Comparison of ENCODE assay signal across 17 cellular contexts in the genomic region with DNA sequence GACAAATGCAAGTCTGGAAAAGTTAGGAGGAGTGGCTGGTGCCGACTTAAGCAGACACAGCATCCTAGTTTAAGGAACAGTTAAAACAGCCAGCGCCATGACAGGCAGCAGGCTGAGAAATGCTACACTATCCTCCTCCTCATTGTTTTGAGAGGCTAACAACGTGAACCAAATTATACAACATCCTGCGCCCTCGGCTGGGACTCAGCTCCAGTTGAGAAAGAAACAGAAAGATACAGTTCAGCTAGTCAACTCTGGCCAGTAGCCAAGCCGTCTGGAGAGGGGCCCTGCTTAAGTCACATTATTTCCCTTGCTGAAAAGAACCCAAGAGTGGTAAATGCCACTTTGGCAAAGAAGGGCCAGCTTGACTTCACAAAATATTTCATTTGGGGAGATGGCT.
DNase-seq lines count a peak whose midpoint lies in the region; ATAC-seq and TF ChIP-seq lines count a peak whose summit lies in the region.
"Had no signal": no experiment of that assay in that cellular context is flagged by ENCODE, and none has a peak within 500 bp of the region (broad histone marks: within the 10 kb centered on the region; RNA-seq: fewer than 3 reads in every experiment).

No MANE protein-coding gene starts in this region.

- no peaks in the 10 kb centered on the region for H3K27me3 ChIP-seq in right cardiac atrium (ENCODE audit: control insufficient read depth, insufficient read depth)
- H3K27me3 ChIP-seq in stomach smooth muscle (ENCODE audit: control insufficient read depth in 1 of 2, insufficient read depth in 2 of 2, low read length in 2 of 2): no peaks in the 10 kb centered on the region

- no peak overlapping the region for H3K27ac ChIP-seq in right cardiac atrium (ENCODE audit: low read length)
- H3K27ac ChIP-seq in stomach smooth muscle (ENCODE audit: low read length): peak overlapping the region; percentile 38
- no peak overlapping the region for H3K27ac ChIP-seq in coronary artery
- H3K27ac ChIP-seq: epithelial cell of prostate had no signal

- H3K36me3 ChIP-seq in stomach smooth muscle (ENCODE audit: control insufficient read depth in 2 of 2, insufficient read depth in 2 of 2, low read length in 2 of 2): peaks cover 0 to 5% of the 10 kb centered on the region in 2 donors

- no peak overlapping the region for H3K4me3 ChIP-seq in right cardiac atrium (ENCODE audit: low read length)
- peak overlapping the region in 1 of 2 donors; percentile 47 for H3K4me3 ChIP-seq in stomach smooth muscle (ENCODE audit: low read length in 2 of 2)
- H3K4me3 ChIP-seq in coronary artery: no peak overlapping the region

- no peak for TF ChIP-seq CTCF in brain (conservative IDR thresholded peaks at IDR 0.05)
- no peak for TF ChIP-seq CTCF in coronary artery (IDR thresholded peaks at IDR 0.05)
- TF ChIP-seq CTCF in GM13977 (IDR thresholded peaks at IDR 0.05; ENCODE audit: extremely low read depth, insufficient read depth, missing control alignments): no peak

- H3K9me3 ChIP-seq in right cardiac atrium (ENCODE audit: control insufficient read depth, low read length) (no peaks in the 10 kb centered on the region), stomach smooth muscle (ENCODE audit: control insufficient read depth in 2 of 2, low read length in 2 of 2) (no peaks in the 10 kb centered on the region)

- peak; percentile 39 to 45 for ATAC-seq in right cardiac atrium
- ATAC-seq: activated T-helper 17 cell treated with anti-CD3 and anti-CD28 coated beads, Interleukin-2, amount 50 U/mL, for 72 hours; Panc1 had no signal

- H3K27me3 Mint-ChIP-seq in brain: no peaks in the 10 kb centered on the region

- peaks cover 62% of the 10 kb centered on the region for H3K36me3 Mint-ChIP-seq in brain

- peaks cover 60% of the 10 kb centered on the region for H3K4me1 Mint-ChIP-seq in brain
- H3K4me1 Mint-ChIP-seq: activated CD4-positive, alpha-beta T cell treated with anti-CD3 and anti-CD28 coated beads, Interleukin-2, amount 10 ng/mL, durations not matched to agents 7 days and 5 days; activated T-helper 17 cell treated with anti-CD3 and anti-CD28 coated beads, Interleukin-2, amount 50 U/mL, for 72 hours had no signal

- peaks cover 0 to 3% (median 0%) of the 10 kb centered on the region in 5 experiments for H3K9me3 Mint-ChIP-seq in brain
- H3K9me3 Mint-ChIP-seq: activated CD4-positive, alpha-beta T cell treated with anti-CD3 and anti-CD28 coated beads, Interleukin-2, amount 10 ng/mL, durations not matched to agents 7 days and 5 days; activated T-helper 17 cell treated with anti-CD3 and anti-CD28 coated beads, Interleukin-2, amount 50 U/mL, for 72 hours had no signal

- peak overlapping the region; percentile 7 to 73 (median 36) for H3K27ac Mint-ChIP-seq in brain
- H3K27ac Mint-ChIP-seq: activated CD4-positive, alpha-beta T cell treated with anti-CD3 and anti-CD28 coated beads, Interleukin-2, amount 10 ng/mL, durations not matched to agents 7 days and 5 days; activated T-helper 17 cell treated with anti-CD3 and anti-CD28 coated beads, Interleukin-2, amount 50 U/mL, for 72 hours had no signal

- peak overlapping the region in 4 of 5 experiments; percentile 12 to 49 (median 16) for H3K4me3 Mint-ChIP-seq in brain
- H3K4me3 Mint-ChIP-seq: activated CD4-positive, alpha-beta T cell treated with anti-CD3 and anti-CD28 coated beads, Interleukin-2, amount 10 ng/mL, durations not matched to agents 7 days and 5 days; activated T-helper 17 cell treated with anti-CD3 and anti-CD28 coated beads, Interleukin-2, amount 50 U/mL, for 72 hours had no signal

- H3K4me1 ChIP-seq in right cardiac atrium (ENCODE audit: control insufficient read depth, insufficient read depth, low read length) (no peaks in the 10 kb centered on the region), stomach smooth muscle (ENCODE audit: control insufficient read depth, insufficient read depth, low read length) (peaks cover 2% of the 10 kb centered on the region)

- in situ Hi-C loops in GM13977 (cut with MboI; ENCODE audit: low pct_unique_long_range_greater_than_20kb, low sequenced_read_pairs, unreplicated experiment): no loop called here

- 14% methylated on average over 6 of the region's 6 CpGs for WGBS in right cardiac atrium

- peak; percentile 4 for DNase-seq in NCI-H2171 treated with DMSO at 0.1 percent for 48 hours (lab: John Stamatoyannopoulos, UW)
- no peak for DNase-seq in NCI-H2171 (lab: John Stamatoyannopoulos, UW)
- peak; percentile 65 to 80 (median 71) for DNase-seq in right cardiac atrium
- no peak for DNase-seq in coronary artery (ENCODE audit: low spot score)
- no peak for DNase-seq in activated CD8-positive, alpha-beta memory T cell treated with anti-CD3 and anti-CD28 coated beads, Interleukin-2, amount 50 U/mL, for 4 hours
- no peak for DNase-seq in GM13977 (ENCODE audit: low spot score)
- DNase-seq: activated CD4-positive, alpha-beta T cell treated with anti-CD3 and anti-CD28 coated beads, Interleukin-2, amount 10 ng/mL, durations not matched to agents 7 days and 5 days; Calu3; Karpas-422; NCI-H2029 treated with DMSO at 0.1 percent for 48 hours; T-helper 2 cell; trophoblast cell had no signal

- peak overlapping the region in 1 of 2 donors; percentile 22 for H3K9ac ChIP-seq in stomach smooth muscle (ENCODE audit: low read length in 2 of 2)

- intact Hi-C loops in right cardiac atrium (cut with DNase I): no loop called here

Comparison
In these comparisons a context has a peak if more than half of its experiments do, and no peak if none do; other contexts are left out.
1. DNase-seq: peak in NCI-H2171 treated with DMSO at 0.1 percent for 48 hours (single experiment) and right cardiac atrium (3 of 3); none in NCI-H2171 (single experiment), coronary artery (single experiment), activated CD8-positive, alpha-beta memory T cell treated with anti-CD3 and anti-CD28 coated beads, Interleukin-2, amount 50 U/mL, for 4 hours (single experiment) and GM13977 (single experiment).